Comparison of ENCODE assay signal across 34 cellular contexts in genomic region chr22:20793386-20794131, GRCh38. TPM values are rescaled to one million over a fixed set of nuclear protein-coding genes. Genes with fewer than 3 reads are reported as not detected.
DNase-seq lines count a peak whose midpoint lies in the region; ATAC-seq, FAIRE-seq and TF ChIP-seq lines count a peak whose summit lies in the region.
"Had no signal": no experiment of that assay in that cellular context is flagged by ENCODE, and none has a peak within 500 bp of the region (broad histone marks: within the 10 kb centered on the region; RNA-seq: fewer than 3 reads in every experiment).

No MANE protein-coding gene starts in this region.

- no peak for ATAC-seq in activated T-cell treated with anti-CD3 and anti-CD28 coated beads, Interleukin-2, amount 50 U/mL, for 72 hours (replicated peaks in 1 of 2)
- ATAC-seq in K562 = peak; percentile 24
- ATAC-seq: mucosa of descending colon had no signal

- H3K79me2 ChIP-seq in K562 (ENCODE audit: control insufficient read depth, insufficient read depth, low read length) = no peaks in the 10 kb centered on the region

- H3K4me3 ChIP-seq in K562 = no peak overlapping the region
- H3K4me3 ChIP-seq: mucosa of descending colon, ovary, right atrium auricular region, smooth muscle cell, suprapubic skin had no signal

- H3K4me3 Mint-ChIP-seq in activated T-cell treated with anti-CD3 and anti-CD28 coated beads, Interleukin-2, amount 50 U/mL, for 24 hours = no peak overlapping the region
- no peak overlapping the region for H3K4me3 Mint-ChIP-seq in activated T-cell treated with anti-CD3 and anti-CD28 coated beads, Interleukin-2, amount 50 U/mL, for 72 hours
- H3K4me3 Mint-ChIP-seq: brain; CD8-positive, alpha-beta memory T cell; H9; nephron; T-helper 1 cell treated with Interleukin-12 subunit alpha and Interleukin-12 subunit beta and Interleukin-4 antibody, amounts not matched to agents 30 μg/mL and 1 μg/mL, for 36 hours had no signal

- no peak for TF ChIP-seq EP300 in K562 (IDR thresholded peaks at IDR 0.05; ENCODE audit: low read length)

- 0 out of 5 replicates have a peak, but pooled peaks cover 0 to 3% of the 10 kb centered on the region in 2 experiments for H3K4me1 ChIP-seq in K562 (replicated peaks in 1 of 2; ENCODE audit: control insufficient read depth in 2 of 2, insufficient read depth in 2 of 2, low read length in 2 of 2)
- H3K4me1 ChIP-seq: suprapubic skin had no signal

- H3K9me1 ChIP-seq in K562 (ENCODE audit: control insufficient read depth, insufficient read depth, low read length) = peaks cover 12% of the 10 kb centered on the region

- H3K27me3 Mint-ChIP-seq in activated T-cell treated with anti-CD3 and anti-CD28 coated beads, Interleukin-2, amount 50 U/mL, for 24 hours = no peaks in the 10 kb centered on the region
- H3K27me3 Mint-ChIP-seq in activated T-cell treated with anti-CD3 and anti-CD28 coated beads, Interleukin-2, amount 50 U/mL, for 72 hours (ENCODE audit: low read depth) = no peaks in the 10 kb centered on the region
- H3K27me3 Mint-ChIP-seq: brain; CD8-positive, alpha-beta memory T cell had no signal

- no peak overlapping the region for H2AFZ ChIP-seq in K562 (ENCODE audit: low read depth, low read length)

- H4K20me1 ChIP-seq in K562 (replicated peaks; ENCODE audit: control insufficient read depth, insufficient read depth, low read length) = peaks cover 6% of the 10 kb centered on the region; the same call in 1 of the 2 replicates

- POLR2A ChIA-PET in K562 (lab: Yijun Ruan, JAX) = interaction anchor here (0.6 to 2.4 kb wide), 33 partner anchors 9 to 270 kb away, joined by 3 to 12 read pairs (median 4); partner anchors contain the start of genes LZTR1, PI4KA and SNAP29

- H3K36me3 Mint-ChIP-seq in activated T-cell treated with anti-CD3 and anti-CD28 coated beads, Interleukin-2, amount 50 U/mL, for 24 hours (ENCODE audit: low read depth) = peaks cover 86% of the 10 kb centered on the region
- H3K36me3 Mint-ChIP-seq in activated T-cell treated with anti-CD3 and anti-CD28 coated beads, Interleukin-2, amount 50 U/mL, for 72 hours (ENCODE audit: insufficient read depth in 2 of 2) = peaks cover 0 to 3% of the 10 kb centered on the region in 2 donors

- 42% methylated on average over 4 of the region's 4 CpGs for WGBS in K562 (ENCODE audit: insufficient coverage, low coverage, missing lambda C conversion rate)

- no peak for TF ChIP-seq CTCF in K562 (IDR thresholded peaks at IDR 0.05 in 2 of 3, conservative IDR thresholded peaks at IDR 0.05 in 1 of 3; ENCODE audit: insufficient read depth in 2 of 3, low read depth in 1 of 3, low read length in 3 of 3)

- intact Hi-C loops in K562 (cut with micrococcal nuclease) = loop anchor here (2.0 kb wide), 1 partner anchor 91 kb away; no protein-coding TSS in a partner anchor

- no peak for TF ChIP-seq RAD21 in K562 (CRISPR knock-in tag; conservative IDR thresholded peaks at IDR 0.05 in 1 of 2, IDR thresholded peaks at IDR 0.05 in 1 of 2)

- H3K9me3 ChIP-seq in K562 (replicated peaks; ENCODE audit: control insufficient read depth, insufficient read depth, low read depth, low read length) = no peaks in the 10 kb centered on the region
- H3K9me3 ChIP-seq: mucosa of descending colon, ovary, right atrium auricular region, suprapubic skin had no signal

- no peak for TF ChIP-seq POLR2A in K562 (conservative IDR thresholded peaks at IDR 0.05)

- DNase-seq in activated T-cell treated with anti-CD3 and anti-CD28 coated beads, Interleukin-2, amount 50 U/mL, for 24 hours = no peak
- no peak for DNase-seq in activated T-cell treated with anti-CD3 and anti-CD28 coated beads, Interleukin-2, amount 50 U/mL, for 72 hours
- DNase-seq in K562 (ENCODE audit: extremely low read depth in 1 of 4, low spot score in 3 of 4) (no peak), middle frontal gyrus (ENCODE audit: extremely low spot score, low spot score) (peak; percentile 33), NCI-H1417 (lab: John Stamatoyannopoulos, UW) (no peak), SHP77 treated with DMSO at 0.1 percent for 48 hours (lab: John Stamatoyannopoulos, UW) (no peak), HuH-7.5 (ENCODE audit: low spot score) (no peak)
- no peak for DNase-seq in stimulated activated naive CD4-positive, alpha-beta T cell treated with Interleukin-2 at 50 U/mL for 16 hours (lab: John Stamatoyannopoulos, UW)
- DNase-seq: activated CD4-positive, alpha-beta T cell treated with anti-CD3 and anti-CD28 coated beads for 1 hour; activated CD8-positive, alpha-beta memory T cell treated with anti-CD3 and anti-CD28 coated beads for 24 hours; activated T-cell treated with anti-CD3 and anti-CD28 coated beads, Interleukin-2, amount 50 U/mL, for 1 hour; AML-193; CD8-positive, alpha-beta memory T cell; DMS153; H9; KBM-7; mucosa of descending colon; NCI-H1436; NCI-H2081 treated with DMSO at 0.1 percent for 48 hours; NCI-H345; ovary; stimulated activated CD4-positive, alpha-beta T cell treated with anti-CD3 and anti-CD28 coated beads, Interleukin-2, amount 100 ng/mL, for 24 hours had no signal

- CTCF ChIA-PET in K562 (lab: Yijun Ruan, JAX; ENCODE audit: low intra/inter-chr PET ratio) = interaction anchor here (0.5 to 1.4 kb wide), 3 partner anchors 92 to 299 kb away, joined by 3 to 9 read pairs (median 4); no protein-coding TSS in a partner anchor

- no peaks in the 10 kb centered on the region for H3K27me3 ChIP-seq in K562 (ENCODE audit: control insufficient read depth in 2 of 2, insufficient read depth in 2 of 2, low read length in 2 of 2)
- H3K27me3 ChIP-seq: ovary, right atrium auricular region, suprapubic skin had no signal

- H3K9me3 Mint-ChIP-seq in activated T-cell treated with anti-CD3 and anti-CD28 coated beads, Interleukin-2, amount 50 U/mL, for 24 hours = no peaks in the 10 kb centered on the region
- H3K9me3 Mint-ChIP-seq in activated T-cell treated with anti-CD3 and anti-CD28 coated beads, Interleukin-2, amount 50 U/mL, for 72 hours = no peaks in the 10 kb centered on the region
- H3K9me3 Mint-ChIP-seq: brain; CD8-positive, alpha-beta memory T cell; H9; nephron; T-helper 1 cell treated with Interleukin-12 subunit alpha and Interleukin-12 subunit beta and Interleukin-4 antibody, amounts not matched to agents 30 μg/mL and 1 μg/mL, for 36 hours had no signal

- in situ Hi-C loops in K562 (cut with MboI) = loop anchor here (25.0 kb wide), 2 partner anchors 344 to 1956 kb away; no protein-coding TSS in a partner anchor

- no peaks in the 10 kb centered on the region for H3K4me1 Mint-ChIP-seq in activated T-cell treated with anti-CD3 and anti-CD28 coated beads, Interleukin-2, amount 50 U/mL, for 24 hours (ENCODE audit: low read depth)
- no peaks in the 10 kb centered on the region for H3K4me1 Mint-ChIP-seq in activated T-cell treated with anti-CD3 and anti-CD28 coated beads, Interleukin-2, amount 50 U/mL, for 72 hours (ENCODE audit: low read depth)
- H3K4me1 Mint-ChIP-seq: brain, H9 had no signal

- H3K27ac ChIP-seq in K562 (ENCODE audit: extremely low read depth, low read depth, low read length) = no peak overlapping the region
- H3K27ac ChIP-seq: epithelial cell of prostate, ovary, right atrium auricular region had no signal

- H3K4me2 ChIP-seq in K562 (ENCODE audit: insufficient read depth, low read length) = no peak overlapping the region
- H3K4me2 ChIP-seq: smooth muscle cell had no signal

- peaks cover 74% of the 10 kb centered on the region for H3K36me3 ChIP-seq in K562 (ENCODE audit: control insufficient read depth, insufficient read depth, low read length)
- H3K36me3 ChIP-seq: ovary had no signal

- BruUV-seq in K562 (replicated peaks; lab: Mats Ljungman, UMichigan) = no TSS peak

- peak overlapping the region; percentile 58 for H3K27ac Mint-ChIP-seq in activated T-cell treated with anti-CD3 and anti-CD28 coated beads, Interleukin-2, amount 50 U/mL, for 24 hours
- H3K27ac Mint-ChIP-seq in activated T-cell treated with anti-CD3 and anti-CD28 coated beads, Interleukin-2, amount 50 U/mL, for 72 hours = no peak overlapping the region
- H3K27ac Mint-ChIP-seq: nephron; T-helper 1 cell treated with Interleukin-12 subunit alpha and Interleukin-12 subunit beta and Interleukin-4 antibody, amounts not matched to agents 30 μg/mL and 1 μg/mL, for 36 hours had no signal

- FAIRE-seq in K562 (lab: Jason Lieb, UNC) = no peak

- H3K9ac ChIP-seq in K562 (ENCODE audit: insufficient read depth in 1 of 2, low read depth in 2 of 2, low read length in 2 of 2) = no peak overlapping the region

TF ChIP-seq in K562, 482 proteins besides CTCF, POLR2A, EP300 and RAD21 (continues in another document):
- TF ChIP-seq KDM2B (CRISPR knock-in tag; IDR thresholded peaks at IDR 0.05) (no peak), TFAP4 (CRISPR knock-in tag; IDR thresholded peaks at IDR 0.05; ENCODE audit: borderline replicate concordance) (no peak), NFE2 (IDR thresholded peaks at IDR 0.05; ENCODE audit: low read depth) (no peak), FOXM1 (IDR thresholded peaks at IDR 0.05; ENCODE audit: low read depth) (no peak), FOXM1 (CRISPR knock-in tag; IDR thresholded peaks at IDR 0.05; ENCODE audit: low read depth) (no peak), PHF8 (IDR thresholded peaks at IDR 0.05; ENCODE audit: borderline replicate concordance, low read length) (no peak)

RNA-seq across cellular contexts. Expression of gene SERPIND1, which starts 19.6 kb away (rescaled TPM):
- total RNA-seq in activated T-cell treated with anti-CD3 and anti-CD28 coated beads, Interleukin-2, amount 50 U/mL, for 72 hours = not detected
- total RNA-seq in K562 (2011; cell fraction: chromatin; rRNA removed; ENCODE audit: low replicate concordance) = not detected in 2 replicates
- not detected in 2 replicates for total RNA-seq in K562 (2011; cell fraction: nucleolus; rRNA removed)
- total RNA-seq in K562 (2011; cell fraction: nucleoplasm; rRNA removed) = not detected in 2 replicates
- total RNA-seq in K562 (2014; rRNA removed) = not detected in 2 replicates
- total RNA-seq in K562 (2014; rRNA removed; fragmentation: Illumina TruSeq; extraction: Trizol) = not detected in 2 replicates
- total RNA-seq in K562 (2015; rRNA removed; fragmentation: Illumina TruSeq; extraction: Trizol) = not detected in 2 replicates
- total RNA-seq in K562 (2021) = 0.09 and 0.22 TPM in 2 replicates
- not detected in 2 replicates for polyA plus RNA-seq in K562 (2011; rRNA removed)
- polyA plus RNA-seq in K562 (2011; cell fraction: cytosol; rRNA removed) = not detected in 2 replicates
- not detected in 2 replicates for polyA plus RNA-seq in K562 (2011; cell fraction: nucleus; rRNA removed)
- polyA plus RNA-seq in K562 (2012) = 0.11 and 0.16 TPM in 2 replicates
- not detected in 2 replicates for polyA plus RNA-seq in K562 (2014; fragmentation: Illumina TruSeq; extraction: Trizol)
- polyA plus RNA-seq in K562 (2014; fragmentation: Nextera tagmentation; extraction: Ambion mirVana) = under 1 TPM; 0.04 to 0.11 TPM
- polyA plus RNA-seq in K562 (2014; rRNA removed) = not detected in 2 replicates
- not detected in 2 replicates for polyA minus RNA-seq in K562 (2011; rRNA and poly(A)+ RNA removed)
- 1.0 TPM in 1 of 2 replicates, not detected in the other for polyA minus RNA-seq in K562 (2011; cell fraction: cytosol; rRNA and poly(A)+ RNA removed)
- not detected in 2 replicates for polyA minus RNA-seq in K562 (2011; cell fraction: nucleus; rRNA and poly(A)+ RNA removed)
- total RNA-seq: A172; CD8-positive, alpha-beta memory T cell; chondrocyte; H9; kidney epithelial cell; lower leg skin; MCF 10A; mucosa of descending colon; smooth muscle cell had no signal
